In genomic region chr12:27048822-27049752, GRCh38 we compare ENCODE assay signal across 1 cellular context.
TF ChIP-seq lines count a peak whose summit lies in the region.

No MANE protein-coding gene starts in this region.

TF ChIP-seq in HepG2, 621 proteins besides CTCF, POLR2A, EP300 and RAD21:
- no peak for TF ChIP-seq SIN3A (IDR thresholded peaks at IDR 0.05; ENCODE audit: borderline replicate concordance, low read depth, low read length)
- no peak for TF ChIP-seq KDM5A (IDR thresholded peaks at IDR 0.05; ENCODE audit: borderline replicate concordance, low read length)
- peak; percentile 91 to 98 for TF ChIP-seq MAFK (conservative IDR thresholded peaks at IDR 0.05 in 1 of 2, IDR thresholded peaks at IDR 0.05 in 1 of 2; ENCODE audit: low read length in 2 of 2)
- TF ChIP-seq MAFF (IDR thresholded peaks at IDR 0.05; ENCODE audit: low read depth, low read length), result peak; percentile 95
- no peak for TF ChIP-seq ZNF235 (CRISPR knock-in tag; IDR thresholded peaks at IDR 0.05; ENCODE audit: borderline replicate concordance)
- TF ChIP-seq POLR2G (IDR thresholded peaks at IDR 0.05; ENCODE audit: low read depth, low read length), result no peak
- no peak for TF ChIP-seq KMT2A (CRISPR knock-in tag; IDR thresholded peaks at IDR 0.05)
- no peak for TF ChIP-seq PAWR (CRISPR knock-in tag; IDR thresholded peaks at IDR 0.05; ENCODE audit: borderline replicate concordance)
- no peak for TF ChIP-seq ZNF780A (CRISPR knock-in tag; IDR thresholded peaks at IDR 0.05)
- no peak for TF ChIP-seq PRMT3 (CRISPR knock-in tag; IDR thresholded peaks at IDR 0.05; ENCODE audit: borderline replicate concordance, low read depth)
- TF ChIP-seq ZNF567 (CRISPR knock-in tag; IDR thresholded peaks at IDR 0.05; ENCODE audit: borderline replicate concordance), result no peak
- peak; percentile 78 for TF ChIP-seq NFE2L2 (IDR thresholded peaks at IDR 0.05; ENCODE audit: low read length)
- TF ChIP-seq SPEN (CRISPR knock-in tag; IDR thresholded peaks at IDR 0.05; ENCODE audit: low read depth), result no peak
- TF ChIP-seq SOX6 (IDR thresholded peaks at IDR 0.05), result no peak
- no peak for TF ChIP-seq SOX6 (CRISPR knock-in tag; IDR thresholded peaks at IDR 0.05)
